Comparison of ENCODE assay signal across 9 cellular contexts in genomic region chr14:74501135-74501614, GRCh38. TPM values are rescaled to one million over a fixed set of nuclear protein-coding genes. Genes with fewer than 3 reads are reported as not detected.
DNase-seq lines count a peak whose midpoint lies in the region; ATAC-seq, FAIRE-seq and TF ChIP-seq lines count a peak whose summit lies in the region.
"Had no signal": no experiment of that assay in that cellular context is flagged by ENCODE, and none has a peak within 500 bp of the region (broad histone marks: within the 10 kb centered on the region; RNA-seq: fewer than 3 reads in every experiment).

No MANE protein-coding gene starts in this region.

- H3K9ac ChIP-seq in DND-41 (ENCODE audit: low read depth, low read length) = no peak overlapping the region
- no peak overlapping the region for H3K9ac ChIP-seq in astrocyte (ENCODE audit: low read length)
- H3K9ac ChIP-seq in iPS-18a (ENCODE audit: low read length) = peak overlapping the region; percentile 47

- H3K4me3 Mint-ChIP-seq in astrocyte (ENCODE audit: unreplicated experiment) = no peak overlapping the region
- H3K4me3 Mint-ChIP-seq in stimulated activated naive B cell treated with anti-CD40 and anti-IgM and Interleukin-4, amounts not matched to agents 10 μg/mL and 1 μg/mL and 100 μg/mL, for 72 hours = no peak overlapping the region
- H3K4me3 Mint-ChIP-seq in activated T-cell treated with anti-CD3 and anti-CD28 coated beads, Interleukin-2, amount 50 U/mL, for 72 hours = no peak overlapping the region
- H3K4me3 Mint-ChIP-seq: IgD-negative memory B cell had no signal

- no peaks in the 10 kb centered on the region for H3K4me1 ChIP-seq in DND-41 (ENCODE audit: insufficient read depth, low read length)
- H3K4me1 ChIP-seq in astrocyte (ENCODE audit: insufficient read depth, low read length) = peaks cover 9% of the 10 kb centered on the region
- H3K4me1 ChIP-seq in iPS-18a (ENCODE audit: control insufficient read depth, low read depth, low read length) = peaks cover 20% of the 10 kb centered on the region

- H3K4me1 Mint-ChIP-seq in astrocyte (ENCODE audit: low read depth, unreplicated experiment) = peaks cover 5% of the 10 kb centered on the region
- peaks cover 7 to 15% of the 10 kb centered on the region in 2 donors for H3K4me1 Mint-ChIP-seq in stimulated activated naive B cell treated with anti-CD40 and anti-IgM and Interleukin-4, amounts not matched to agents 10 μg/mL and 1 μg/mL and 100 μg/mL, for 72 hours
- H3K4me1 Mint-ChIP-seq in activated T-cell treated with anti-CD3 and anti-CD28 coated beads, Interleukin-2, amount 50 U/mL, for 72 hours (ENCODE audit: low read depth) = no peaks in the 10 kb centered on the region

- H3K79me2 ChIP-seq in DND-41 (ENCODE audit: insufficient read depth, low read length) (no peaks in the 10 kb centered on the region), astrocyte (ENCODE audit: insufficient read depth, low read length) (no peaks in the 10 kb centered on the region)

- no peaks in the 10 kb centered on the region for H3K9me3 Mint-ChIP-seq in astrocyte (ENCODE audit: unreplicated experiment)
- no peaks in the 10 kb centered on the region for H3K9me3 Mint-ChIP-seq in stimulated activated naive B cell treated with anti-CD40 and anti-IgM and Interleukin-4, amounts not matched to agents 10 μg/mL and 1 μg/mL and 100 μg/mL, for 72 hours
- H3K9me3 Mint-ChIP-seq in activated T-cell treated with anti-CD3 and anti-CD28 coated beads, Interleukin-2, amount 50 U/mL, for 72 hours = no peaks in the 10 kb centered on the region
- H3K9me3 Mint-ChIP-seq: IgD-negative memory B cell had no signal

- peaks cover 15% of the 10 kb centered on the region for H3K36me3 Mint-ChIP-seq in astrocyte (ENCODE audit: low read depth, unreplicated experiment)
- peaks cover 0 to 4% of the 10 kb centered on the region in 2 donors for H3K36me3 Mint-ChIP-seq in stimulated activated naive B cell treated with anti-CD40 and anti-IgM and Interleukin-4, amounts not matched to agents 10 μg/mL and 1 μg/mL and 100 μg/mL, for 72 hours
- H3K36me3 Mint-ChIP-seq in activated T-cell treated with anti-CD3 and anti-CD28 coated beads, Interleukin-2, amount 50 U/mL, for 72 hours (ENCODE audit: insufficient read depth in 2 of 2) = no peaks in the 10 kb centered on the region
- H3K36me3 Mint-ChIP-seq: IgD-negative memory B cell had no signal

- no peaks in the 10 kb centered on the region for H3K27me3 Mint-ChIP-seq in astrocyte (ENCODE audit: low read depth, unreplicated experiment)
- no peaks in the 10 kb centered on the region for H3K27me3 Mint-ChIP-seq in stimulated activated naive B cell treated with anti-CD40 and anti-IgM and Interleukin-4, amounts not matched to agents 10 μg/mL and 1 μg/mL and 100 μg/mL, for 72 hours
- H3K27me3 Mint-ChIP-seq in activated T-cell treated with anti-CD3 and anti-CD28 coated beads, Interleukin-2, amount 50 U/mL, for 72 hours (ENCODE audit: low read depth) = no peaks in the 10 kb centered on the region
- H3K27me3 Mint-ChIP-seq: IgD-negative memory B cell had no signal

- peak; percentile 50 for TF ChIP-seq CTCF in DND-41 (IDR thresholded peaks at IDR 0.05; ENCODE audit: borderline replicate concordance, extremely low read depth, low read length, poor library complexity, severe bottlenecking)
- peak; percentile 87 for TF ChIP-seq CTCF in astrocyte (IDR thresholded peaks at IDR 0.05; ENCODE audit: insufficient read depth, low read depth, low read length)

- H3K9me3 ChIP-seq in DND-41 (ENCODE audit: insufficient read depth, low read length, severe bottlenecking) = no peaks in the 10 kb centered on the region
- no peaks in the 10 kb centered on the region for H3K9me3 ChIP-seq in astrocyte (ENCODE audit: insufficient read depth, low read depth, low read length)
- H3K9me3 ChIP-seq in iPS-18a (ENCODE audit: control insufficient read depth, low read depth, low read length) = no peaks in the 10 kb centered on the region

- no peak overlapping the region for H3K4me3 ChIP-seq in DND-41 (ENCODE audit: low read depth in 1 of 2, low read length in 2 of 2)
- no peak overlapping the region for H3K4me3 ChIP-seq in astrocyte (ENCODE audit: insufficient read depth, low read depth, low read length)
- no peak overlapping the region for H3K4me3 ChIP-seq in iPS-18a (ENCODE audit: low read length)

- DNase-seq in DND-41 (no peak), NCI-H146 (lab: John Stamatoyannopoulos, UW) (peak; percentile 77), astrocyte (ENCODE audit: low read depth) (peak; percentile 71), amniotic stem cell (lab: John Stamatoyannopoulos, UW) (no peak)
- DNase-seq in stimulated activated naive B cell treated with anti-CD40 and anti-IgM and Interleukin-4, amounts not matched to agents 10 μg/mL and 1 μg/mL and 100 μg/mL, for 72 hours = no peak
- no peak for DNase-seq in effector CD8-positive, alpha-beta T cell (lab: John Stamatoyannopoulos, UW)
- DNase-seq in activated T-cell treated with anti-CD3 and anti-CD28 coated beads, Interleukin-2, amount 50 U/mL, for 72 hours = no peak

- H3K4me2 ChIP-seq in DND-41 (ENCODE audit: insufficient read depth, low read length) = no peak overlapping the region
- no peak overlapping the region for H3K4me2 ChIP-seq in astrocyte (ENCODE audit: low read length)

- peak overlapping the region; percentile 77 for H3K27ac Mint-ChIP-seq in astrocyte (ENCODE audit: unreplicated experiment)
- peak overlapping the region; percentile 42 for H3K27ac Mint-ChIP-seq in stimulated activated naive B cell treated with anti-CD40 and anti-IgM and Interleukin-4, amounts not matched to agents 10 μg/mL and 1 μg/mL and 100 μg/mL, for 72 hours
- H3K27ac Mint-ChIP-seq in activated T-cell treated with anti-CD3 and anti-CD28 coated beads, Interleukin-2, amount 50 U/mL, for 72 hours = no peak overlapping the region

- no peak for FAIRE-seq in astrocyte (lab: Jason Lieb, UNC)

- H3K27me3 ChIP-seq in DND-41 (ENCODE audit: insufficient read depth, low read length, poor library complexity) = no peaks in the 10 kb centered on the region
- H3K27me3 ChIP-seq in astrocyte (ENCODE audit: insufficient read depth, low read length) = no peaks in the 10 kb centered on the region
- no peaks in the 10 kb centered on the region for H3K27me3 ChIP-seq in iPS-18a (ENCODE audit: control insufficient read depth, insufficient read depth, low read length)

- ATAC-seq in DND-41 (ENCODE audit: insufficient read depth, low read depth) = 0 out of 3 replicates have a peak, but pooled peaks have one; percentile 29
- no peak for ATAC-seq in stimulated activated naive B cell treated with anti-CD40 and anti-IgM and Interleukin-4, amounts not matched to agents 10 μg/mL and 1 μg/mL and 100 μg/mL, for 72 hours (replicated peaks)
- ATAC-seq in activated T-cell treated with anti-CD3 and anti-CD28 coated beads, Interleukin-2, amount 50 U/mL, for 72 hours (replicated peaks in 1 of 2) = no peak

- H3K36me3 ChIP-seq in DND-41 (ENCODE audit: insufficient read depth, low read length) (no peaks in the 10 kb centered on the region; the same call in 1 of the 2 replicates), astrocyte (ENCODE audit: insufficient read depth, low read length) (peaks cover 29% of the 10 kb centered on the region), iPS-18a (ENCODE audit: control insufficient read depth, low read depth, low read length) (peaks cover under 1% of the 10 kb centered on the region)

- no peak overlapping the region for H2AFZ ChIP-seq in DND-41 (ENCODE audit: low read depth, low read length)
- H2AFZ ChIP-seq in astrocyte (ENCODE audit: low read depth, low read length) = no peak overlapping the region

- H4K20me1 ChIP-seq in DND-41 (ENCODE audit: insufficient read depth, low read length) = no peaks in the 10 kb centered on the region
- peaks cover 7% of the 10 kb centered on the region for H4K20me1 ChIP-seq in astrocyte (ENCODE audit: insufficient read depth, low read length)

- no peak overlapping the region for H3K27ac ChIP-seq in DND-41 (ENCODE audit: low read length)
- H3K27ac ChIP-seq in astrocyte (ENCODE audit: low read depth, low read length) = no peak overlapping the region
- H3K27ac ChIP-seq in iPS-18a (ENCODE audit: low read length) = peak overlapping the region; percentile 66

RNA-seq across cellular contexts. Expression of gene ISCA2, which starts 7.6 kb away (rescaled TPM):
- total RNA-seq in astrocyte = 21.2 and 23.6 TPM in 2 replicates
- 10 to 100 TPM; 29.9 to 34.2 TPM for total RNA-seq in activated T-cell treated with anti-CD3 and anti-CD28 coated beads, Interleukin-2, amount 50 U/mL, for 72 hours

RNA-seq across cellular contexts. Expression of gene NPC2, which starts 8.1 kb away (rescaled TPM):
- total RNA-seq in astrocyte = 134 and 178 TPM in 2 replicates
- total RNA-seq in activated T-cell treated with anti-CD3 and anti-CD28 coated beads, Interleukin-2, amount 50 U/mL, for 72 hours = 10 to 100 TPM; 27.1 to 35.4 TPM

Comparison
In these comparisons a context has a peak if more than half of its experiments do, and no peak if none do; other contexts are left out.
1. DNase-seq: peak in NCI-H146 (single experiment) and astrocyte (single experiment); none in DND-41 (single experiment), stimulated activated naive B cell treated with anti-CD40 and anti-IgM and Interleukin-4, amounts not matched to agents 10 μg/mL and 1 μg/mL and 100 μg/mL, for 72 hours (single experiment), effector CD8-positive, alpha-beta T cell (single experiment), amniotic stem cell (single experiment) and activated T-cell treated with anti-CD3 and anti-CD28 coated beads, Interleukin-2, amount 50 U/mL, for 72 hours (0 of 2).